ENCODE assay signal across 1 cellular context in the genomic region with DNA sequence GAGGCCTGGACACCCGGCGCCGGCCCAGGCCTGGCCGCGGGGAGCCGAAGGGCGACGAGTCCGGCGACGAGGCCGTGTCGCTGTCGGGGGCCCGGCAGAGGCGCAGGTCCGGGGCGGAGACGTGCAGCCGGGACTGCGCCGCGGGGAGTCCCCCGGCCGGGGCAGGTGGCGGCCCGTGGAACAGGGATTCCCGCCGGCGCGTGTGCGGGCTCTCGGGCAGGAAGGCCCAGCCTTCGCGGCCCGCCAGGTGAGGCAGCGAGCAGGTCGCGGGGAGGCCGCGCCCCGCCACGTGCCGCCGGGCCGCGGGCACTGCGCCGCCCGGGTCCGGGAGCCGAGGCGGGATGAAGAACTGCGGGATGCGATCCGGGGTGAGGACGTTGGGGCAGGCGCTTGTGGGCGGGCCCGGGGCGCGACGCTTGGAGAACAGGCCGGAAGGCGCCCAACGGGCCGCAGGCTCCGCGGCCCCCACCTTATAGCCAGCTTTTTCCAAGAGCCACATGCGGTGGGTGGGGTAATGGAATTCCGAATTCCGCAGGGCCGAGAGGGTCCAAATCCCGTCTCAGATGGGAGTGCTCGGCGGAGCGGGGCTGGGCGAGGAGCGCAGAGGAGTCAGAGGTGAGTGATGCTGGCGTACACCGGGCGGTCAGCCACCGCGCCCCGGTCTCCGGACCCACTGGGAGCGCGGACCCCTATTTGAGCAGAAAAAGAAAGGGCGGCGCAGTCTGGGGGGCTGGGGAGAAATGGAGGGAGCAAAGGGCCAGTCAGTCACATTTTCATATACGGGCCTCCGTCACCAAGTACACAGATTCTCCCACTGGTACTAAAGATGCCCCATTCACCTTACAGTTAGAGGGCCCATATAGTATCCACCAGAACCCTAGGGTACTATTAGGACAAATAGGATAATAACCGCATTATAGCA.
TF ChIP-seq lines count a peak whose summit lies in the region.

No MANE protein-coding gene starts in this region.

TF ChIP-seq in IMR-90, 13 proteins besides CTCF, POLR2A, EP300 and RAD21:
- TF ChIP-seq RCOR1 (IDR thresholded peaks at IDR 0.05; ENCODE audit: insufficient replicate concordance, low read length) (no peak), SMC3 (IDR thresholded peaks at IDR 0.05; ENCODE audit: low read depth, low read length) (no peak)
